21 cellular contexts compared by ENCODE assay signal in the genomic region with DNA sequence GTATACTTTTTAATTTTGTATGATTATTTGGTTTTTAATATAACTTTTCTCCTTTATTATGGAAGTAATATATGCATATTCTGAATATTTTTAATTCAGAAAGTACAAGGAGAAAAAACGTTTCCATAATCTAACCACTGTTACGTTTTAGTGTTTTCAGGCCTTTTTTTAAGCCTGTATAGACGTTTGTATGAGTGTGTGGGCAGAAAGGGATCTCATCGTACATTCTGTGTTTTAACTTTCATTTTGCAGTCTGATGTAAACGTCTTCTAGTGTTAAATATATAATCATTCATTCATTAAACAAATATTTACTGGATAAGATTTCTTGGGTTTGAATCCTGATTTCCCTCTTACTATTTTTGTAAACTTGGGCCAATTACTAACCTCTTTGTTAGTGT. TPM values are rescaled to one million over a fixed set of nuclear protein-coding genes. Genes with fewer than 3 reads are reported as not detected.
DNase-seq lines count a peak whose midpoint lies in the region; ATAC-seq and TF ChIP-seq lines count a peak whose summit lies in the region.
"Had no signal": no experiment of that assay in that cellular context is flagged by ENCODE, and none has a peak within 500 bp of the region (broad histone marks: within the 10 kb centered on the region; RNA-seq: fewer than 3 reads in every experiment).

No MANE protein-coding gene starts in this region.

- WGBS in tibial nerve, 2 donors = 42 to 50% methylated on average over 5 of the region's 5 CpGs

- H3K4me3 Mint-ChIP-seq in activated naive CD8-positive, alpha-beta T cell = no peak overlapping the region
- no peak overlapping the region for H3K4me3 Mint-ChIP-seq in activated naive CD8-positive, alpha-beta T cell treated with anti-CD3 and anti-CD28 coated beads for 36 hours
- peak overlapping the region; percentile 95 for H3K4me3 Mint-ChIP-seq in T-helper 17 cell
- peak overlapping the region; percentile 69 for H3K4me3 Mint-ChIP-seq in central memory CD8-positive, alpha-beta T cell
- H3K4me3 Mint-ChIP-seq: CD14-positive monocyte; stimulated activated memory B cell treated with anti-CD40 and anti-IgM and Interleukin-4, amounts not matched to agents 10 μg/mL and 1 μg/mL and 100 μg/mL, for 72 hours had no signal

- H3K27ac Mint-ChIP-seq in activated naive CD8-positive, alpha-beta T cell = peak overlapping the region; percentile 28
- H3K27ac Mint-ChIP-seq in activated naive CD8-positive, alpha-beta T cell treated with anti-CD3 and anti-CD28 coated beads for 36 hours = no peak overlapping the region
- peak overlapping the region; percentile 97 for H3K27ac Mint-ChIP-seq in T-helper 17 cell
- H3K27ac Mint-ChIP-seq in central memory CD8-positive, alpha-beta T cell (ENCODE audit: low read depth) = peak overlapping the region; percentile 88
- H3K27ac Mint-ChIP-seq: CD14-positive monocyte had no signal

- no peak for TF ChIP-seq EP300 in tibial nerve (IDR thresholded peaks at IDR 0.05)

- no peak for ATAC-seq in T-helper 17 cell
- ATAC-seq in central memory CD8-positive, alpha-beta T cell (replicated peaks; ENCODE audit: extremely low read depth, poor library complexity, severe bottlenecking) = no peak
- ATAC-seq in GM19324 (IDR thresholded peaks at IDR 0.05; ENCODE audit: low FRiP score, unreplicated experiment) = no peak
- no peak for ATAC-seq in left lobe of liver
- ATAC-seq: activated naive CD4-positive, alpha-beta T cell treated with anti-CD3 and anti-CD28 coated beads, Interleukin-2, amount 50 U/mL, for 72 hours; PC-3; psoas muscle; Right ventricle myocardium inferior; stimulated activated memory B cell treated with anti-CD40 and anti-IgM and Interleukin-4, amounts not matched to agents 10 μg/mL and 1 μg/mL and 100 μg/mL, for 72 hours had no signal

- H3K4me3 ChIP-seq in tibial nerve = no peak overlapping the region
- H3K4me3 ChIP-seq: psoas muscle had no signal

- TF ChIP-seq CTCF in tibial nerve (IDR thresholded peaks at IDR 0.05) = no peak

- H3K27me3 Mint-ChIP-seq in activated naive CD8-positive, alpha-beta T cell = no peaks in the 10 kb centered on the region
- no peaks in the 10 kb centered on the region for H3K27me3 Mint-ChIP-seq in activated naive CD8-positive, alpha-beta T cell treated with anti-CD3 and anti-CD28 coated beads for 36 hours
- H3K27me3 Mint-ChIP-seq in T-helper 17 cell = no peaks in the 10 kb centered on the region
- no peaks in the 10 kb centered on the region for H3K27me3 Mint-ChIP-seq in central memory CD8-positive, alpha-beta T cell
- H3K27me3 Mint-ChIP-seq: stimulated activated memory B cell treated with anti-CD40 and anti-IgM and Interleukin-4, amounts not matched to agents 10 μg/mL and 1 μg/mL and 100 μg/mL, for 72 hours had no signal

- peaks cover 6% of the 10 kb centered on the region for H3K9me3 Mint-ChIP-seq in activated naive CD8-positive, alpha-beta T cell (ENCODE audit: low read depth)
- peaks cover 12% of the 10 kb centered on the region for H3K9me3 Mint-ChIP-seq in activated naive CD8-positive, alpha-beta T cell treated with anti-CD3 and anti-CD28 coated beads for 36 hours
- H3K9me3 Mint-ChIP-seq in central memory CD8-positive, alpha-beta T cell = peaks cover 7% of the 10 kb centered on the region

- H3K9me3 ChIP-seq in T-helper 17 cell (ENCODE audit: control insufficient read depth, low read length, poor library complexity, severe bottlenecking) (no peaks in the 10 kb centered on the region), tibial nerve (peaks cover 0 to 14% (median 0%) of the 10 kb centered on the region in 4 donors)

- H3K4me1 Mint-ChIP-seq in activated naive CD8-positive, alpha-beta T cell (ENCODE audit: low read depth) = peaks cover 54% of the 10 kb centered on the region
- peaks cover 44% of the 10 kb centered on the region for H3K4me1 Mint-ChIP-seq in activated naive CD8-positive, alpha-beta T cell treated with anti-CD3 and anti-CD28 coated beads for 36 hours
- peaks cover 37% of the 10 kb centered on the region for H3K4me1 Mint-ChIP-seq in T-helper 17 cell
- H3K4me1 Mint-ChIP-seq in central memory CD8-positive, alpha-beta T cell = peaks cover 49% of the 10 kb centered on the region

- peaks cover 18% of the 10 kb centered on the region for H3K36me3 Mint-ChIP-seq in activated naive CD8-positive, alpha-beta T cell
- H3K36me3 Mint-ChIP-seq in activated naive CD8-positive, alpha-beta T cell treated with anti-CD3 and anti-CD28 coated beads for 36 hours = peaks cover 49% of the 10 kb centered on the region
- H3K36me3 Mint-ChIP-seq in T-helper 17 cell (ENCODE audit: low read depth) = peaks cover 5% of the 10 kb centered on the region
- H3K36me3 Mint-ChIP-seq in central memory CD8-positive, alpha-beta T cell (ENCODE audit: insufficient read depth) = peaks cover 9% of the 10 kb centered on the region

- H3K4me1 ChIP-seq in tibial nerve = no peaks in the 10 kb centered on the region
- H3K4me1 ChIP-seq: psoas muscle had no signal

- peak overlapping the region in 3 of 4 donors; percentile 48 to 88 (median 61) for H3K27ac ChIP-seq in tibial nerve
- H3K27ac ChIP-seq: KMS-11, psoas muscle had no signal

- peaks cover 0 to 32% (median 0%) of the 10 kb centered on the region in 3 donors for H3K36me3 ChIP-seq in tibial nerve

- DNase-seq in activated naive CD8-positive, alpha-beta T cell treated with anti-CD3 and anti-CD28 coated beads for 36 hours = no peak
- no peak for DNase-seq in T-helper 17 cell
- no peak for DNase-seq in central memory CD8-positive, alpha-beta T cell (ENCODE audit: low spot score in 2 of 2)
- DNase-seq in tibial nerve (ENCODE audit: low spot score in 2 of 2) = no peak
- DNase-seq in left lobe of liver (ENCODE audit: low spot score) = no peak
- DNase-seq: activated CD8-positive, alpha-beta memory T cell treated with anti-CD3 and anti-CD28 coated beads, Interleukin-2, amount 50 U/mL, for 4 hours; dorsolateral prefrontal cortex; HCEC 1CT; head of caudate nucleus; NCI-H146; NCI-H510A; PC-3; psoas muscle; stimulated activated CD4-positive, alpha-beta T cell treated with anti-CD3 and anti-CD28 coated beads, Interleukin-1b, Interleukin-23, amount 100 ng/mL, for 48 hours had no signal

- no peaks in the 10 kb centered on the region for H3K27me3 ChIP-seq in tibial nerve
- H3K27me3 ChIP-seq: dorsolateral prefrontal cortex had no signal

- TF ChIP-seq POLR2A in tibial nerve (IDR thresholded peaks at IDR 0.05) = no peak

RNA-seq across cellular contexts. Expression of gene PLEKHO1, which starts 38.0 kb away (rescaled TPM):
- 10 to 100 TPM; 14.9 to 15.5 TPM for total RNA-seq in activated naive CD8-positive, alpha-beta T cell treated with anti-CD3 and anti-CD28 coated beads for 36 hours
- total RNA-seq in T-helper 17 cell (100 to 1,000 TPM in 1 of 2 donors, 10 to 100 TPM in 1; 71.4 to 124 TPM), tibial nerve (10 to 100 TPM; 37.8 to 55.2 (median 39.9) TPM), left lobe of liver (3.8 TPM)

RNA-seq across cellular contexts. Expression of gene VPS45, which starts 44.1 kb away (rescaled TPM):
- total RNA-seq in activated naive CD8-positive, alpha-beta T cell treated with anti-CD3 and anti-CD28 coated beads for 36 hours = 10 to 100 TPM; 22.9 to 23.0 TPM
- total RNA-seq in T-helper 17 cell (10 to 100 TPM; 17.5 to 18.4 TPM), tibial nerve (10 to 100 TPM; 32.6 to 41.2 (median 37.1) TPM), left lobe of liver (12.3 TPM)

Comparison
In these comparisons a context has a peak if more than half of its experiments do, and no peak if none do; other contexts are left out.
1. H3K4me3 Mint-ChIP-seq: peak in T-helper 17 cell (single experiment) and central memory CD8-positive, alpha-beta T cell (single experiment); none in activated naive CD8-positive, alpha-beta T cell (single experiment) and activated naive CD8-positive, alpha-beta T cell treated with anti-CD3 and anti-CD28 coated beads for 36 hours (single experiment).